ENCODE assay signal across 21 cellular contexts in genomic region chr6:138645976-138646640, GRCh38.
"Had no signal": no experiment of that assay in that cellular context is flagged by ENCODE, and none has a peak within 500 bp of the region (broad histone marks: within the 10 kb centered on the region; RNA-seq: fewer than 3 reads in every experiment).

No MANE protein-coding gene starts in this region.

- H3K36me3 Mint-ChIP-seq: activated naive CD8-positive, alpha-beta T cell; natural killer cell treated with Interleukin-12 subunit alpha and Interleukin-12 subunit beta and Interleukin-15 and Interleukin-18, amount 100 ng/mL, for 72 hours had no signal

- H3K9me3 ChIP-seq: breast epithelium, left lung, testis, upper lobe of right lung had no signal

- DNase-seq: activated CD4-positive, alpha-beta T cell treated with anti-CD3 and anti-CD28 coated beads for 4 hours; activated CD8-positive, alpha-beta memory T cell treated with anti-CD3 and anti-CD28 coated beads, Interleukin-2, amount 50 U/mL, for 4 hours; activated CD8-positive, alpha-beta T cell treated with anti-CD3 and anti-CD28 coated beads, Interleukin-2, amount 10 ng/mL, durations not matched to agents 7 days and 5 days; activated gamma-delta T cell treated with Interleukin-2 at 50 U/mL for 16 hours; activated T-cell treated with anti-CD3 and anti-CD28 coated beads, Interleukin-2, amount 50 U/mL, for 48 hours; aorta; dorsolateral prefrontal cortex; endodermal cell; kidney; left lung; nucleus accumbens; right cardiac atrium; T-helper 17 cell; testis; upper lobe of right lung had no signal

- H3K4me3 Mint-ChIP-seq: activated CD8-positive, alpha-beta T cell treated with anti-CD3 and anti-CD28 coated beads, Interleukin-2, amount 10 ng/mL, durations not matched to agents 7 days and 5 days; activated naive CD8-positive, alpha-beta T cell; endodermal cell; natural killer cell treated with Interleukin-12 subunit alpha and Interleukin-12 subunit beta and Interleukin-15 and Interleukin-18, amount 100 ng/mL, for 72 hours; stimulated activated naive CD8-positive, alpha-beta T cell treated with anti-CD3 and anti-CD28 coated beads, Interleukin-15, Interleukin-2, amounts not matched to agents 100 ng/mL and 50 ng/mL, for 24 hours; T-helper 17 cell had no signal

- H3K4me1 ChIP-seq: breast epithelium, left lung, testis, upper lobe of right lung had no signal

- H3K4me1 Mint-ChIP-seq: T-helper 17 cell had no signal

- ATAC-seq: activated CD8-positive, alpha-beta T cell treated with anti-CD3 and anti-CD28 coated beads, Interleukin-2, amount 10 ng/mL, durations not matched to agents 7 days and 5 days; left lung; natural killer cell treated with Interleukin-12 subunit alpha and Interleukin-12 subunit beta and Interleukin-15 and Interleukin-18, amount 100 ng/mL, for 72 hours; right cardiac atrium; T-helper 17 cell; upper lobe of right lung had no signal

- H3K27me3 Mint-ChIP-seq: activated naive CD8-positive, alpha-beta T cell; natural killer cell treated with Interleukin-12 subunit alpha and Interleukin-12 subunit beta and Interleukin-15 and Interleukin-18, amount 100 ng/mL, for 72 hours; progenitor cell of endocrine pancreas; T-helper 17 cell had no signal

- H3K9me3 Mint-ChIP-seq: endodermal cell; natural killer cell treated with Interleukin-12 subunit alpha and Interleukin-12 subunit beta and Interleukin-15 and Interleukin-18, amount 100 ng/mL, for 72 hours; stimulated activated naive CD8-positive, alpha-beta T cell treated with anti-CD3 and anti-CD28 coated beads, Interleukin-15, Interleukin-2, amounts not matched to agents 100 ng/mL and 50 ng/mL, for 24 hours had no signal

- H3K4me3 ChIP-seq: hepatocyte, left lung, testis had no signal

- H2AFZ ChIP-seq: hepatocyte had no signal

- H3K36me3 ChIP-seq: breast epithelium, left lung, upper lobe of right lung had no signal

- H3K27me3 ChIP-seq: breast epithelium, hepatocyte, left lung, testis, upper lobe of right lung had no signal

- H3K79me2 ChIP-seq: hepatocyte had no signal

- H3K27ac Mint-ChIP-seq: activated CD8-positive, alpha-beta T cell treated with anti-CD3 and anti-CD28 coated beads, Interleukin-2, amount 10 ng/mL, durations not matched to agents 7 days and 5 days; activated naive CD8-positive, alpha-beta T cell; endodermal cell; natural killer cell treated with Interleukin-12 subunit alpha and Interleukin-12 subunit beta and Interleukin-15 and Interleukin-18, amount 100 ng/mL, for 72 hours; progenitor cell of endocrine pancreas; stimulated activated naive CD8-positive, alpha-beta T cell treated with anti-CD3 and anti-CD28 coated beads, Interleukin-15, Interleukin-2, amounts not matched to agents 100 ng/mL and 50 ng/mL, for 24 hours; T-helper 17 cell had no signal

- H3K27ac ChIP-seq: hepatocyte, left lung, testis, upper lobe of right lung had no signal
